Comparison of ENCODE assay signal across 1 cellular context in genomic region chr11:85854557-85855340, GRCh38.
A peak's percentile ranks its signal among the peaks of the same experiment; 100 is the strongest.
TF ChIP-seq lines count a peak whose summit lies in the region.

No MANE protein-coding gene starts in this region.

TF ChIP-seq in K562, 482 proteins besides CTCF, POLR2A, EP300 and RAD21 (continued from another document and continues in another):
- TF ChIP-seq, protein P1, sequence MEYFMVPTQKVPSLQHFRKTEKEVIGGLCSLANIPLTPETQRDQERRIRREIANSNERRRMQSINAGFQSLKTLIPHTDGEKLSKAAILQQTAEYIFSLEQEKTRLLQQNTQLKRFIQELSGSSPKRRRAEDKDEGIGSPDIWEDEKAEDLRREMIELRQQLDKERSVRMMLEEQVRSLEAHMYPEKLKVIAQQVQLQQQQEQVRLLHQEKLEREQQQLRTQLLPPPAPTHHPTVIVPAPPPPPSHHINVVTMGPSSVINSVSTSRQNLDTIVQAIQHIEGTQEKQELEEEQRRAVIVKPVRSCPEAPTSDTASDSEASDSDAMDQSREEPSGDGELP (CRISPR knock-in tag; IDR thresholded peaks at IDR 0.05; ENCODE audit: borderline replicate concordance), result peak; percentile 99
- no peak for TF ChIP-seq CREB5 (CRISPR knock-in tag; IDR thresholded peaks at IDR 0.05)
- TF ChIP-seq DPF2 (IDR thresholded peaks at IDR 0.05), result peak; percentile 60
- no peak for TF ChIP-seq PTBP1 (IDR thresholded peaks at IDR 0.05; ENCODE audit: low read depth, low read length)
- peak; percentile 87 for TF ChIP-seq ARID4B (CRISPR knock-in tag; IDR thresholded peaks at IDR 0.05)
- TF ChIP-seq LARP7 (IDR thresholded peaks at IDR 0.05), result no peak
- no peak for TF ChIP-seq ZNF407 (IDR thresholded peaks at IDR 0.05; ENCODE audit: low read depth)
- TF ChIP-seq HDAC2 (IDR thresholded peaks at IDR 0.05), result peak; percentile 83; the same call in 1 of the 2 replicates
- TF ChIP-seq, protein P2, sequence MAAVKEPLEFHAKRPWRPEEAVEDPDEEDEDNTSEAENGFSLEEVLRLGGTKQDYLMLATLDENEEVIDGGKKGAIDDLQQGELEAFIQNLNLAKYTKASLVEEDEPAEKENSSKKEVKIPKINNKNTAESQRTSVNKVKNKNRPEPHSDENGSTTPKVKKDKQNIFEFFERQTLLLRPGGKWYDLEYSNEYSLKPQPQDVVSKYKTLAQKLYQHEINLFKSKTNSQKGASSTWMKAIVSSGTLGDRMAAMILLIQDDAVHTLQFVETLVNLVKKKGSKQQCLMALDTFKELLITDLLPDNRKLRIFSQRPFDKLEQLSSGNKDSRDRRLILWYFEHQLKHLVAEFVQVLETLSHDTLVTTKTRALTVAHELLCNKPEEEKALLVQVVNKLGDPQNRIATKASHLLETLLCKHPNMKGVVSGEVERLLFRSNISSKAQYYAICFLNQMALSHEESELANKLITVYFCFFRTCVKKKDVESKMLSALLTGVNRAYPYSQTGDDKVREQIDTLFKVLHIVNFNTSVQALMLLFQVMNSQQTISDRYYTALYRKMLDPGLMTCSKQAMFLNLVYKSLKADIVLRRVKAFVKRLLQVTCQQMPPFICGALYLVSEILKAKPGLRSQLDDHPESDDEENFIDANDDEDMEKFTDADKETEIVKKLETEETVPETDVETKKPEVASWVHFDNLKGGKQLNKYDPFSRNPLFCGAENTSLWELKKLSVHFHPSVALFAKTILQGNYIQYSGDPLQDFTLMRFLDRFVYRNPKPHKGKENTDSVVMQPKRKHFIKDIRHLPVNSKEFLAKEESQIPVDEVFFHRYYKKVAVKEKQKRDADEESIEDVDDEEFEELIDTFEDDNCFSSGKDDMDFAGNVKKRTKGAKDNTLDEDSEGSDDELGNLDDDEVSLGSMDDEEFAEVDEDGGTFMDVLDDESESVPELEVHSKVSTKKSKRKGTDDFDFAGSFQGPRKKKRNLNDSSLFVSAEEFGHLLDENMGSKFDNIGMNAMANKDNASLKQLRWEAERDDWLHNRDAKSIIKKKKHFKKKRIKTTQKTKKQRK (IDR thresholded peaks at IDR 0.05; ENCODE audit: borderline replicate concordance, low read depth, low read length), result no peak
- peak; percentile 53 for TF ChIP-seq HNRNPK (IDR thresholded peaks at IDR 0.05; ENCODE audit: low read depth, low read length, poor library complexity, severe bottlenecking)
- no peak for TF ChIP-seq ZZZ3 (IDR thresholded peaks at IDR 0.05)
- no peak for TF ChIP-seq MED1 (CRISPR knock-in tag; IDR thresholded peaks at IDR 0.05; ENCODE audit: borderline replicate concordance)
- no peak for TF ChIP-seq POLR2B (IDR thresholded peaks at IDR 0.05; ENCODE audit: low read depth, partially characterized antibody)
- TF ChIP-seq ESRRB (CRISPR knock-in tag; IDR thresholded peaks at IDR 0.05; ENCODE audit: borderline replicate concordance), result no peak
- peak; percentile 54; the same call in 1 of the 2 replicates for TF ChIP-seq POLR2AphosphoS5 (IDR thresholded peaks at IDR 0.05; ENCODE audit: control insufficient read depth, insufficient read depth, low read depth, low read length)
- TF ChIP-seq, protein P3, sequence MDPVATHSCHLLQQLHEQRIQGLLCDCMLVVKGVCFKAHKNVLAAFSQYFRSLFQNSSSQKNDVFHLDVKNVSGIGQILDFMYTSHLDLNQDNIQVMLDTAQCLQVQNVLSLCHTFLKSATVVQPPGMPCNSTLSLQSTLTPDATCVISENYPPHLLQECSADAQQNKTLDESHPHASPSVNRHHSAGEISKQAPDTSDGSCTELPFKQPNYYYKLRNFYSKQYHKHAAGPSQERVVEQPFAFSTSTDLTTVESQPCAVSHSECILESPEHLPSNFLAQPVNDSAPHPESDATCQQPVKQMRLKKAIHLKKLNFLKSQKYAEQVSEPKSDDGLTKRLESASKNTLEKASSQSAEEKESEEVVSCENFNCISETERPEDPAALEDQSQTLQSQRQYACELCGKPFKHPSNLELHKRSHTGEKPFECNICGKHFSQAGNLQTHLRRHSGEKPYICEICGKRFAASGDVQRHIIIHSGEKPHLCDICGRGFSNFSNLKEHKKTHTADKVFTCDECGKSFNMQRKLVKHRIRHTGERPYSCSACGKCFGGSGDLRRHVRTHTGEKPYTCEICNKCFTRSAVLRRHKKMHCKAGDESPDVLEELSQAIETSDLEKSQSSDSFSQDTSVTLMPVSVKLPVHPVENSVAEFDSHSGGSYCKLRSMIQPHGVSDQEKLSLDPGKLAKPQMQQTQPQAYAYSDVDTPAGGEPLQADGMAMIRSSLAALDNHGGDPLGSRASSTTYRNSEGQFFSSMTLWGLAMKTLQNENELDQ (CRISPR knock-in tag; IDR thresholded peaks at IDR 0.05; ENCODE audit: borderline replicate concordance), result peak; percentile 87; the same call in 1 of the 2 replicates
- TF ChIP-seq YBX1 (IDR thresholded peaks at IDR 0.05), result no peak
- TF ChIP-seq HMG20B (CRISPR knock-in tag; IDR thresholded peaks at IDR 0.05), result no peak
- TF ChIP-seq MTA1 (IDR thresholded peaks at IDR 0.05; ENCODE audit: borderline replicate concordance), result peak; percentile 41; the same call in 1 of the 2 replicates
- peak; percentile 74; the same call in 1 of the 2 replicates for TF ChIP-seq PHF8 (IDR thresholded peaks at IDR 0.05; ENCODE audit: borderline replicate concordance, low read length)
- no peak for TF ChIP-seq FOS (IDR thresholded peaks at IDR 0.05; ENCODE audit: extremely low read depth, insufficient read length)
- TF ChIP-seq FUS (optimal IDR thresholded peaks at IDR 0.05; ENCODE audit: low read depth, low read length), result peak; percentile 40
- no peak for TF ChIP-seq RUNX1 (IDR thresholded peaks at IDR 0.05; ENCODE audit: low read depth)
- no peak for TF ChIP-seq TCFL5 (CRISPR knock-in tag; conservative IDR thresholded peaks at IDR 0.05)
- peak; percentile 21 for TF ChIP-seq TAF9B (IDR thresholded peaks at IDR 0.05; ENCODE audit: partially characterized antibody)
- TF ChIP-seq ZFP91 (CRISPR knock-in tag; IDR thresholded peaks at IDR 0.05), result no peak
- TF ChIP-seq ZNF668 (CRISPR knock-in tag; IDR thresholded peaks at IDR 0.05), result no peak
- no peak for TF ChIP-seq SAFB2 (IDR thresholded peaks at IDR 0.05; ENCODE audit: borderline replicate concordance, low read depth, low read length, severe bottlenecking)
- no peak for TF ChIP-seq ZEB2 (IDR thresholded peaks at IDR 0.05)
- no peak for TF ChIP-seq GTF2E2 (tag; IDR thresholded peaks at IDR 0.05)
- TF ChIP-seq NONO (IDR thresholded peaks at IDR 0.05; ENCODE audit: low read depth in 2 of 2, low read length in 1 of 2), result no peak
- no peak for TF ChIP-seq POLR3A (IDR thresholded peaks at IDR 0.05; ENCODE audit: borderline replicate concordance, extremely low read depth, insufficient read depth, insufficient read length)
- TF ChIP-seq HEY1 (CRISPR knock-in tag; IDR thresholded peaks at IDR 0.05; ENCODE audit: borderline replicate concordance), result no peak
- no peak for TF ChIP-seq ZNF717 (CRISPR knock-in tag; IDR thresholded peaks at IDR 0.05)
